1 cellular context compared by ENCODE assay signal in the genomic region with DNA sequence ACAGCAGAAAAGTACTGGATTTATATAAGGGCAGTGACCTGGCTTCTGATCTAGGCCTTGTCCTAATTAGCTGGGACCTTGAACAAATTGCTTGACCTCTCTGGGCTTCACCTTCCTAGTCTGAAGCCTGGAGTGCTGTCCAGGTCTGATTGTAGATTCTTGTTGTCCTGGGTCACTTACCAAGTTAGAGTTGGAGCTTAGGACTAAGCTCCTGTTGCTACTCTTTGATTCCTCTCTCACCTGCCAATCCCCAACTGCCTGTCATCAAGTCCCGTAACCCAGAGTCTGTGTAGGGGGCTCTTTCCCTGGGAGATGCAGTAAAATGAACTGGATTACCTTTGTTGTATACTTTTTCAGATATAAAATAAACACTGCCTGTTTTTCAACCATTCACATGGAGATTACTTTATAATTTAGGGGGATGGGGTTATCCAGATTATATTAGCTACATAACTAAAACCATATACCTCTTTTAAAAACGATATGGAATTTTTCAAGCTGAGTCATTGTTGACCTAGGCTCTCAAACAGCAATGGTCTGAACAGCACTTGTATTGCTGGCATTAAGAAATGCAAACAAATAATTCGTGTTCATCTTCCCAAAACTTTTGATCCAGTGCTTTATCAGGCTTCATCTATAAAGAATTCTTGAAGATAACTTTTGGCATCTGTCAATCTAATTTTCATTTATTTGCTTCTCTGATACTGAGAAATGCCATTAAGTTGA.
TF ChIP-seq lines count a peak whose summit lies in the region.

No MANE protein-coding gene starts in this region.

TF ChIP-seq in GM12878, 131 proteins besides CTCF, POLR2A, EP300 and RAD21:
- TF ChIP-seq NR2C2 (IDR thresholded peaks at IDR 0.05; ENCODE audit: borderline replicate concordance, control insufficient read depth, insufficient read length, low read depth) (no peak), SREBF1 (IDR thresholded peaks at IDR 0.05; ENCODE audit: low read length) (no peak), RAD51 (IDR thresholded peaks at IDR 0.05) (no peak)
- TF ChIP-seq, protein P1, sequence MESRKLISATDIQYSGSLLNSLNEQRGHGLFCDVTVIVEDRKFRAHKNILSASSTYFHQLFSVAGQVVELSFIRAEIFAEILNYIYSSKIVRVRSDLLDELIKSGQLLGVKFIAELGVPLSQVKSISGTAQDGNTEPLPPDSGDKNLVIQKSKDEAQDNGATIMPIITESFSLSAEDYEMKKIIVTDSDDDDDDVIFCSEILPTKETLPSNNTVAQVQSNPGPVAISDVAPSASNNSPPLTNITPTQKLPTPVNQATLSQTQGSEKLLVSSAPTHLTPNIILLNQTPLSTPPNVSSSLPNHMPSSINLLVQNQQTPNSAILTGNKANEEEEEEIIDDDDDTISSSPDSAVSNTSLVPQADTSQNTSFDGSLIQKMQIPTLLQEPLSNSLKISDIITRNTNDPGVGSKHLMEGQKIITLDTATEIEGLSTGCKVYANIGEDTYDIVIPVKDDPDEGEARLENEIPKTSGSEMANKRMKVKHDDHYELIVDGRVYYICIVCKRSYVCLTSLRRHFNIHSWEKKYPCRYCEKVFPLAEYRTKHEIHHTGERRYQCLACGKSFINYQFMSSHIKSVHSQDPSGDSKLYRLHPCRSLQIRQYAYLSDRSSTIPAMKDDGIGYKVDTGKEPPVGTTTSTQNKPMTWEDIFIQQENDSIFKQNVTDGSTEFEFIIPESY (IDR thresholded peaks at IDR 0.05) = no peak
